29 cellular contexts compared by ENCODE assay signal in genomic region chr12:126789963-126790362, GRCh38.
"Had no signal": no experiment of that assay in that cellular context is flagged by ENCODE, and none has a peak within 500 bp of the region (broad histone marks: within the 10 kb centered on the region; RNA-seq: fewer than 3 reads in every experiment).

No MANE protein-coding gene starts in this region.

- H3K9me3 ChIP-seq: stomach, suprapubic skin, testis, thoracic aorta, thyroid gland, tibial artery, tibial nerve, transverse colon, upper lobe of left lung, upper lobe of right lung, uterus, vagina had no signal

- H3K4me1 Mint-ChIP-seq: stimulated activated effector memory CD8-positive, alpha-beta T cell treated with anti-CD3 and anti-CD28 coated beads, Interleukin-12 subunit alpha, Interleukin-12 subunit beta, amount 100 ng/mL, for 72 hours; stimulated activated memory B cell treated with anti-CD40 and anti-IgM and Interleukin-4, amounts not matched to agents 10 μg/mL and 1 μg/mL and 100 μg/mL, for 72 hours; stimulated activated naive B cell treated with anti-CD40 and anti-IgM and Interleukin-4, amounts not matched to agents 10 μg/mL and 1 μg/mL and 100 μg/mL, for 72 hours; stimulated activated naive CD8-positive, alpha-beta T cell treated with anti-CD3 and anti-CD28 coated beads, Interleukin-15, amount 100 ng/mL, for 72 hours had no signal

- FAIRE-seq: urothelium cell line had no signal

- DNase-seq: stimulated activated CD4-positive, alpha-beta T cell treated with anti-CD3 and anti-CD28 coated beads, Interleukin-2, amount 100 ng/mL, for 48 hours; stimulated activated CD4-positive, alpha-beta T cell treated with anti-CD3 and anti-CD28 coated beads, Interleukin-4, amount 100 ng/mL, for 1 hour; stimulated activated CD4-positive, alpha-beta T cell treated with anti-CD3 and anti-CD28 coated beads, Interleukin-4, amount 100 ng/mL, for 24 hours; stimulated activated CD4-positive, alpha-beta T cell treated with anti-CD3 and anti-CD28 coated beads, Interleukin-4, amount 100 ng/mL, for 4 hours; stimulated activated CD8-positive, alpha-beta memory T cell treated with anti-CD3 and anti-CD28 coated beads, Interleukin-4, amount 100 ng/mL, for 48 hours; stimulated activated naive B cell treated with anti-CD40 and anti-IgM and Interleukin-4, amounts not matched to agents 10 μg/mL and 1 μg/mL and 100 μg/mL, for 72 hours; stimulated activated naive CD4-positive, alpha-beta T cell; stimulated activated naive CD4-positive, alpha-beta T cell treated with Interleukin-2 at 50 U/mL for 16 hours; stimulated activated naive CD8-positive, alpha-beta T cell treated with anti-CD3 and anti-CD28 coated beads, Interleukin-15, amount 100 ng/mL, for 72 hours; stimulated activated naive CD8-positive, alpha-beta T cell treated with anti-CD3 and anti-CD28 coated beads, Interleukin-15, Interleukin-2, amounts not matched to agents 100 U/mL and 50 U/mL, for 24 hours; stomach; substantia nigra; testis; thyroid gland; tibial artery; transverse colon; trophoblast cell; upper lobe of left lung; upper lobe of right lung; uterus had no signal

- H3K9me3 Mint-ChIP-seq: stimulated activated memory B cell treated with anti-CD40 and anti-IgM and Interleukin-4, amounts not matched to agents 10 μg/mL and 1 μg/mL and 100 μg/mL, for 72 hours; type B pancreatic cell had no signal

- H3K36me3 Mint-ChIP-seq: stimulated activated effector memory CD8-positive, alpha-beta T cell treated with anti-CD3 and anti-CD28 coated beads, Interleukin-12 subunit alpha, Interleukin-12 subunit beta, amount 100 ng/mL, for 72 hours; stimulated activated memory B cell treated with anti-CD40 and anti-IgM and Interleukin-4, amounts not matched to agents 10 μg/mL and 1 μg/mL and 100 μg/mL, for 72 hours; stimulated activated naive B cell treated with anti-CD40 and anti-IgM and Interleukin-4, amounts not matched to agents 10 μg/mL and 1 μg/mL and 100 μg/mL, for 72 hours; type B pancreatic cell had no signal

- H3K27ac Mint-ChIP-seq: stimulated activated effector memory CD8-positive, alpha-beta T cell treated with anti-CD3 and anti-CD28 coated beads, Interleukin-12 subunit alpha, Interleukin-12 subunit beta, amount 100 ng/mL, for 72 hours; stimulated activated memory B cell treated with anti-CD40 and anti-IgM and Interleukin-4, amounts not matched to agents 10 μg/mL and 1 μg/mL and 100 μg/mL, for 72 hours; stimulated activated naive B cell treated with anti-CD40 and anti-IgM and Interleukin-4, amounts not matched to agents 10 μg/mL and 1 μg/mL and 100 μg/mL, for 72 hours; stimulated activated naive CD8-positive, alpha-beta T cell treated with anti-CD3 and anti-CD28 coated beads, Interleukin-15, amount 100 ng/mL, for 72 hours; stimulated activated naive CD8-positive, alpha-beta T cell treated with anti-CD3 and anti-CD28 coated beads, Interleukin-15, Interleukin-2, amounts not matched to agents 100 ng/mL and 50 ng/mL, for 24 hours; type B pancreatic cell had no signal

- H3K4me1 ChIP-seq: stomach, suprapubic skin, testis, thyroid gland, tibial artery, tibial nerve, transverse colon, upper lobe of left lung, upper lobe of right lung, uterus, vagina had no signal

- H3K4me3 Mint-ChIP-seq: stimulated activated effector memory CD8-positive, alpha-beta T cell treated with anti-CD3 and anti-CD28 coated beads, Interleukin-12 subunit alpha, Interleukin-12 subunit beta, amount 100 ng/mL, for 72 hours; stimulated activated memory B cell treated with anti-CD40 and anti-IgM and Interleukin-4, amounts not matched to agents 10 μg/mL and 1 μg/mL and 100 μg/mL, for 72 hours; stimulated activated naive B cell treated with anti-CD40 and anti-IgM and Interleukin-4, amounts not matched to agents 10 μg/mL and 1 μg/mL and 100 μg/mL, for 72 hours; stimulated activated naive CD8-positive, alpha-beta T cell treated with anti-CD3 and anti-CD28 coated beads, Interleukin-15, amount 100 ng/mL, for 72 hours; stimulated activated naive CD8-positive, alpha-beta T cell treated with anti-CD3 and anti-CD28 coated beads, Interleukin-15, Interleukin-2, amounts not matched to agents 100 ng/mL and 50 ng/mL, for 24 hours; type B pancreatic cell had no signal

- H3K27me3 ChIP-seq: stomach, suprapubic skin, testis, thyroid gland, tibial artery, tibial nerve, transverse colon, upper lobe of left lung, upper lobe of right lung, uterus, vagina had no signal

- H3K27ac ChIP-seq: stomach, suprapubic skin, testis, thoracic aorta, thyroid gland, tibial artery, tibial nerve, transverse colon, upper lobe of left lung, upper lobe of right lung, uterus, vagina had no signal

- H3K4me3 ChIP-seq: stomach, suprapubic skin, testis, thoracic aorta, thyroid gland, tibial artery, tibial nerve, transverse colon, upper lobe of left lung, upper lobe of right lung, uterus, vagina had no signal

- ATAC-seq: stimulated activated effector memory CD8-positive, alpha-beta T cell treated with anti-CD3 and anti-CD28 coated beads, Interleukin-12 subunit alpha, Interleukin-12 subunit beta, amount 100 ng/mL, for 72 hours; stimulated activated memory B cell treated with anti-CD40 and anti-IgM and Interleukin-4, amounts not matched to agents 10 μg/mL and 1 μg/mL and 100 μg/mL, for 72 hours; stimulated activated naive B cell treated with anti-CD40 and anti-IgM and Interleukin-4, amounts not matched to agents 10 μg/mL and 1 μg/mL and 100 μg/mL, for 72 hours; stimulated activated naive CD8-positive, alpha-beta T cell treated with anti-CD3 and anti-CD28 coated beads, Interleukin-15, amount 100 ng/mL, for 72 hours; stimulated activated naive CD8-positive, alpha-beta T cell treated with anti-CD3 and anti-CD28 coated beads, Interleukin-15, Interleukin-2, amounts not matched to agents 100 U/mL and 50 U/mL, for 24 hours; upper lobe of right lung had no signal

- H3K36me3 ChIP-seq: stomach, suprapubic skin, thoracic aorta, thyroid gland, tibial artery, tibial nerve, transverse colon, upper lobe of left lung, upper lobe of right lung, uterus, vagina had no signal

- H3K27me3 Mint-ChIP-seq: stimulated activated memory B cell treated with anti-CD40 and anti-IgM and Interleukin-4, amounts not matched to agents 10 μg/mL and 1 μg/mL and 100 μg/mL, for 72 hours; stimulated activated naive CD8-positive, alpha-beta T cell treated with anti-CD3 and anti-CD28 coated beads, Interleukin-15, Interleukin-2, amounts not matched to agents 100 ng/mL and 50 ng/mL, for 24 hours had no signal
